In the genomic region with DNA sequence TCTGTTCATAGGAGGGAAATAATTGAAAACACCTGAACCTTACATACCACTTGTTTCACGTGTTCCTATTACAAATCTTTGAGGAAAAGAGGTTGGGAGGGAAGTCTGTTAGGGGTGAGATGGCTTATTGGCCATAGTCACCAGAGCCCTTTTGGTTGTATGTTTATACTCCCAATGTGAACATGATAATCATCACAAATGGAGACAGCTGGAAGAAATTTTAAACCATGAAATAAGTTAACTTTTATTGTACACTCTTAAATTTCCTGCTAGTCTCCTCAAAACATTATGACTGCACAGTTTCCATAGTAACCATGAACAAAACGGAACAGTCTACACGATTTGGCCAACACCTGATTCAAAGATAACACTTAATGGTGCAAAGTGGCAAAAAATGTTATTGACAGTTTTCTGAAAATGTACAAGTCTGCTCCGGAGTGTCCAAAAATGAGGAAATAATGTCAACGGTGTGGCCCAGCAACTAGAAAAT, we compare ENCODE assay signal across 16 cellular contexts. TPM values are rescaled to one million over a fixed set of nuclear protein-coding genes. Genes with fewer than 3 reads are reported as not detected.
DNase-seq lines count a peak whose midpoint lies in the region; ATAC-seq, FAIRE-seq and TF ChIP-seq lines count a peak whose summit lies in the region.
"Had no signal": no experiment of that assay in that cellular context is flagged by ENCODE, and none has a peak within 500 bp of the region (broad histone marks: within the 10 kb centered on the region; RNA-seq: fewer than 3 reads in every experiment).

No MANE protein-coding gene starts in this region.

- TF ChIP-seq POLR2A in endothelial cell of umbilical vein (IDR thresholded peaks at IDR 0.05; ENCODE audit: low read depth, low read length): no peak

- no peaks in the 10 kb centered on the region for H3K27me3 Mint-ChIP-seq in mesothelial cell of epicardium (ENCODE audit: low read depth)

- H3K27me3 ChIP-seq in BJ (ENCODE audit: control insufficient read depth, insufficient read depth, low read length): no peaks in the 10 kb centered on the region
- H3K27me3 ChIP-seq in endothelial cell of umbilical vein (ENCODE audit: control insufficient read depth in 2 of 2, insufficient read depth in 2 of 2, low read length in 2 of 2): peaks cover 2 to 9% of the 10 kb centered on the region in 2 experiments
- H3K27me3 ChIP-seq: suprapubic skin had no signal

- H3K9me3 ChIP-seq in endothelial cell of umbilical vein (replicated peaks; ENCODE audit: control insufficient read depth, insufficient read depth, low read length) (no peaks in the 10 kb centered on the region), kidney (ENCODE audit: control insufficient read depth in 1 of 2, low read length in 2 of 2) (no peaks in the 10 kb centered on the region)

- no peak overlapping the region for H3K4me3 ChIP-seq in BJ (ENCODE audit: low read depth, low read length)
- no peak overlapping the region for H3K4me3 ChIP-seq in endothelial cell of umbilical vein (replicated peaks in 1 of 3; ENCODE audit: insufficient read depth in 1 of 3, low read depth in 1 of 3, low read length in 3 of 3)
- H3K4me3 ChIP-seq in kidney (ENCODE audit: low read length in 2 of 2): no peak overlapping the region
- H3K4me3 ChIP-seq: suprapubic skin had no signal

- H3K9ac ChIP-seq in endothelial cell of umbilical vein (replicated peaks; ENCODE audit: extremely low read depth, insufficient read depth, low read length) (no peak overlapping the region), kidney (ENCODE audit: low read length in 2 of 2) (no peak overlapping the region)
- H3K9ac ChIP-seq: parathyroid adenoma had no signal

- intact Hi-C loops in endothelial cell of umbilical vein (cut with micrococcal nuclease) (no loop called here), kidney (cut with DNase I) (no loop called here)

- CTCF ChIA-PET in BJ (lab: Yijun Ruan, JAX) (no interaction called here), endothelial cell of umbilical vein (lab: Charles Lee) (no interaction called here)

- H3K4me1 Mint-ChIP-seq in mesothelial cell of epicardium: peaks cover 40% of the 10 kb centered on the region
- H3K4me1 Mint-ChIP-seq: T-helper 17 cell had no signal

- H3K4me1 ChIP-seq in endothelial cell of umbilical vein (ENCODE audit: control insufficient read depth, extremely low read depth, insufficient read depth, low read length) (no peaks in the 10 kb centered on the region), kidney (ENCODE audit: control insufficient read depth in 1 of 2, insufficient read depth in 1 of 2, low read depth in 1 of 2, low read length in 2 of 2) (no peaks in the 10 kb centered on the region)
- H3K4me1 ChIP-seq: parathyroid adenoma, suprapubic skin had no signal

- peaks cover 5% of the 10 kb centered on the region for H3K36me3 Mint-ChIP-seq in mesothelial cell of epicardium
- H3K36me3 Mint-ChIP-seq: activated naive CD4-positive, alpha-beta T cell treated with anti-CD3 and anti-CD28 coated beads, Interleukin-2, amount 50 U/mL, for 72 hours had no signal

- H4K20me1 ChIP-seq in endothelial cell of umbilical vein (replicated peaks; ENCODE audit: control insufficient read depth, extremely low read depth, insufficient read depth, low read length): no peaks in the 10 kb centered on the region

- peak; percentile 72 for DNase-seq in BJ (ENCODE audit: low read depth)
- DNase-seq in RPMI7951 (ENCODE audit: low read depth): peak; percentile 70
- DNase-seq in endothelial cell of umbilical vein (ENCODE audit: low read depth, low spot score): peak; percentile 12
- DNase-seq in mesothelial cell of epicardium (ENCODE audit: low spot score in 2 of 2, unreplicated experiment in 2 of 2): no peak
- no peak for DNase-seq in kidney
- no peak for DNase-seq in GM10266 (ENCODE audit: extremely low spot score)
- DNase-seq in left lobe of liver (ENCODE audit: low spot score): no peak
- DNase-seq in GM19238 (ENCODE audit: insufficient read length, low spot score): no peak
- DNase-seq: activated CD4-positive, CD25-positive, alpha-beta regulatory T cell treated with anti-CD3 and anti-CD28 coated beads, Interleukin-2, amount 50 U/mL, for 72 hours; AML-193; erythroblast; NCI-H1105 treated with DMSO at 0.1 percent for 48 hours; T-helper 17 cell had no signal

- no peaks in the 10 kb centered on the region for H3K79me2 ChIP-seq in endothelial cell of umbilical vein (ENCODE audit: control insufficient read depth, insufficient read depth, low read length)
- H3K79me2 ChIP-seq: parathyroid adenoma had no signal

- H3K27ac ChIP-seq in endothelial cell of umbilical vein (ENCODE audit: insufficient read depth, low read depth, low read length) (no peak overlapping the region), kidney (ENCODE audit: low read depth in 2 of 2, low read length in 2 of 2) (no peak overlapping the region)
- H3K27ac ChIP-seq: parathyroid adenoma, suprapubic skin had no signal

- H3K9me3 Mint-ChIP-seq in mesothelial cell of epicardium: peaks cover 6% of the 10 kb centered on the region
- H3K9me3 Mint-ChIP-seq: activated naive CD4-positive, alpha-beta T cell treated with anti-CD3 and anti-CD28 coated beads, Interleukin-2, amount 50 U/mL, for 72 hours had no signal

- dilution Hi-C loops in endothelial cell of umbilical vein (cut with MboI; ENCODE audit: extremely low pct_ligation_motif_present, low sequenced_read_pairs): no loop called here

- no peak overlapping the region for H3K4me3 Mint-ChIP-seq in mesothelial cell of epicardium
- H3K4me3 Mint-ChIP-seq: T-helper 17 cell had no signal

- H3K36me3 ChIP-seq in BJ (ENCODE audit: control insufficient read depth, insufficient read depth, low read length) (no peaks in the 10 kb centered on the region), endothelial cell of umbilical vein (ENCODE audit: control insufficient read depth in 2 of 2, extremely low read depth in 1 of 2, insufficient read depth in 2 of 2, low read length in 2 of 2) (no peaks in the 10 kb centered on the region), kidney (ENCODE audit: control insufficient read depth in 1 of 2, insufficient read depth in 2 of 2, low read length in 2 of 2) (no peaks in the 10 kb centered on the region)
- H3K36me3 ChIP-seq: suprapubic skin had no signal

- no peak overlapping the region for H3K4me2 ChIP-seq in endothelial cell of umbilical vein (ENCODE audit: insufficient read depth, low read length)

- POLR2A ChIA-PET in BJ (lab: Charles Lee) (interaction anchor here (0.5 to 0.6 kb wide), 3 partner anchors 57 to 1130 kb away, joined by 3 to 8 read pairs (median 4); a partner anchor contains a TSS), endothelial cell of umbilical vein (lab: Charles Lee) (no interaction called here)

- ATAC-seq in left lobe of liver: no peak
- ATAC-seq: activated naive CD4-positive, alpha-beta T cell treated with anti-CD3 and anti-CD28 coated beads, Interleukin-2, amount 50 U/mL, for 72 hours; T-helper 17 cell had no signal

- peak overlapping the region; percentile 90 for H3K27ac Mint-ChIP-seq in mesothelial cell of epicardium
- H3K27ac Mint-ChIP-seq: activated naive CD4-positive, alpha-beta T cell treated with anti-CD3 and anti-CD28 coated beads, Interleukin-2, amount 50 U/mL, for 72 hours; T-helper 17 cell had no signal

- BruUV-seq in endothelial cell of umbilical vein (replicated peaks; lab: Mats Ljungman, UMichigan): no TSS peak

- no peak for TF ChIP-seq CTCF in BJ (IDR thresholded peaks at IDR 0.05; ENCODE audit: insufficient read depth, low read depth, low read length)
- no peak for TF ChIP-seq CTCF in endothelial cell of umbilical vein (IDR thresholded peaks at IDR 0.05; ENCODE audit: extremely low read depth in 1 of 2, insufficient read depth in 1 of 2, low read depth in 1 of 2, low read length in 2 of 2)
- TF ChIP-seq CTCF in mesothelial cell of epicardium (IDR thresholded peaks at IDR 0.05; ENCODE audit: unreplicated experiment): no peak
- no peak for TF ChIP-seq CTCF in kidney (IDR thresholded peaks at IDR 0.05; ENCODE audit: borderline replicate concordance, extremely low read depth, insufficient read depth)
- no peak for TF ChIP-seq CTCF in GM10266 (IDR thresholded peaks at IDR 0.05; ENCODE audit: control insufficient read depth, insufficient read depth, low read depth, missing control alignments)

- no peak overlapping the region for H2AFZ ChIP-seq in endothelial cell of umbilical vein (ENCODE audit: low read depth, low read length)
- H2AFZ ChIP-seq: parathyroid adenoma had no signal

- no peaks in the 10 kb centered on the region for H3K9me1 ChIP-seq in endothelial cell of umbilical vein (replicated peaks; ENCODE audit: control insufficient read depth, extremely low read depth, insufficient read depth, low read length)

- FAIRE-seq in endothelial cell of umbilical vein (lab: Jason Lieb, UNC): no peak
- FAIRE-seq in kidney (lab: Jason Lieb, UNC): no peak

TF ChIP-seq in endothelial cell of umbilical vein, 7 proteins besides CTCF, POLR2A, EP300 and RAD21 (continues in another document):
- TF ChIP-seq GATA2 (IDR thresholded peaks at IDR 0.05; ENCODE audit: insufficient read depth, insufficient read length, low read depth, low read length) (no peak), MYC (IDR thresholded peaks at IDR 0.05; ENCODE audit: low read depth, low read length) (no peak), EZH2 (IDR thresholded peaks at IDR 0.05; ENCODE audit: borderline replicate concordance, low read depth, low read length, severe bottlenecking) (no peak), JUN (IDR thresholded peaks at IDR 0.05; ENCODE audit: borderline replicate concordance, insufficient read depth, insufficient read length, low read depth) (no peak), POLR2AphosphoS5 (IDR thresholded peaks at IDR 0.05; ENCODE audit: insufficient read depth, low read depth, low read length) (no peak)
- TF ChIP-seq, protein P1, sequence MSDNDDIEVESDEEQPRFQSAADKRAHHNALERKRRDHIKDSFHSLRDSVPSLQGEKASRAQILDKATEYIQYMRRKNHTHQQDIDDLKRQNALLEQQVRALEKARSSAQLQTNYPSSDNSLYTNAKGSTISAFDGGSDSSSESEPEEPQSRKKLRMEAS (IDR thresholded peaks at IDR 0.05; ENCODE audit: insufficient read depth, insufficient read length): no peak

RNA-seq across cellular contexts. Expression of a gene that starts 56.9 kb away (rescaled TPM):
- polyA plus RNA-seq in BJ (2011; rRNA removed) (0.76 and 1.1 TPM in 2 replicates), endothelial cell of umbilical vein (not detected in 2 replicates), kidney (ENCODE audit: insufficient read depth, low read depth, low replicate concordance) (not detected)
- 0.72 and 0.95 TPM in 2 replicates for polyA minus RNA-seq in BJ (2011; rRNA and poly(A)+ RNA removed)
- not detected in 2 replicates for total RNA-seq in RPMI7951 (2014; rRNA removed; shearing (Covaris generic))
- total RNA-seq in endothelial cell of umbilical vein (not detected in 2 replicates), mesothelial cell of epicardium (0.54 TPM in 1 of 3 replicates, not detected in the others), kidney (not detected), left lobe of liver (not detected)
- not detected in 2 replicates for polyA plus RNA-seq in endothelial cell of umbilical vein (2011; cell fraction: cytosol; rRNA removed)
- polyA plus RNA-seq in endothelial cell of umbilical vein (2011; cell fraction: nucleus; rRNA removed): not detected in 2 replicates
- polyA plus RNA-seq in endothelial cell of umbilical vein (2012): not detected in 2 replicates
- polyA minus RNA-seq in endothelial cell of umbilical vein: not detected in 2 replicates
- not detected for polyA minus RNA-seq in endothelial cell of umbilical vein (2011; cell fraction: cytosol; rRNA and poly(A)+ RNA removed)
- polyA minus RNA-seq in endothelial cell of umbilical vein (2011; cell fraction: nucleus; rRNA and poly(A)+ RNA removed): not detected in 2 replicates
- total RNA-seq: activated naive CD4-positive, alpha-beta T cell treated with anti-CD3 and anti-CD28 coated beads, Interleukin-2, amount 50 U/mL, for 72 hours; T-helper 17 cell had no signal

Comparison
In these comparisons a context has a peak if more than half of its experiments do, and no peak if none do; other contexts are left out.
1. DNase-seq: peak in BJ (single experiment), RPMI7951 (single experiment) and endothelial cell of umbilical vein (single experiment); none in mesothelial cell of epicardium (0 of 2), kidney (single experiment), GM10266 (single experiment), left lobe of liver (single experiment) and GM19238 (single experiment).